ENCODE assay signal across 8 cellular contexts in genomic region chr1:236489710-236490377, GRCh38. TPM values are rescaled to one million over a fixed set of nuclear protein-coding genes. Genes with fewer than 3 reads are reported as not detected.
DNase-seq lines count a peak whose midpoint lies in the region; ATAC-seq and TF ChIP-seq lines count a peak whose summit lies in the region.

No MANE protein-coding gene starts in this region.

- no peak overlapping the region for H3K4me3 ChIP-seq in HEK293 (ENCODE audit: low read depth, low read length)
- H3K4me3 ChIP-seq in mammary epithelial cell (replicated peaks in 1 of 3; ENCODE audit: insufficient read depth in 1 of 3, low read depth in 2 of 3, low read length in 3 of 3): no peak overlapping the region
- no peak overlapping the region for H3K4me3 ChIP-seq in upper lobe of right lung

- DNase-seq in NCI-H1436 (lab: John Stamatoyannopoulos, UW) (peak; percentile 77), NCI-H1436 treated with DMSO at 0.1 percent for 48 hours (lab: John Stamatoyannopoulos, UW) (no peak), NCI-H526 treated with DMSO at 0.1 percent for 48 hours (lab: John Stamatoyannopoulos, UW) (peak; percentile 41), mammary epithelial cell (peak; percentile 41), left kidney (ENCODE audit: low read depth, low spot score) (peak; percentile 80), upper lobe of right lung (no peak), ecto neural progenitor cell (ENCODE audit: low spot score) (no peak)

- BruUV-seq in mammary epithelial cell (replicated peaks; lab: Mats Ljungman, UMichigan): TSS peak; percentile 82

- intact Hi-C loops in mammary epithelial cell (cut with micrococcal nuclease): loop anchor here (1.0 to 5.0 kb wide), 3 partner anchors 42 to 381 kb away; partner anchors contain the start of gene ERO1B
- intact Hi-C loops in upper lobe of right lung (cut with DNase I): loop anchor here (10.0 kb wide), 1 partner anchor 385 kb away; no protein-coding TSS in a partner anchor

- CTCF ChIA-PET in HEK293 (lab: Yijun Ruan, JAX) (interaction anchor here (0.6 to 3.2 kb wide), 18 partner anchors 9 to 384 kb away, joined by 3 to 37 read pairs (median 4); partner anchors contain the start of gene EDARADD), mammary epithelial cell (lab: Charles Lee; ENCODE audit: low non-redundant PET) (no interaction called here)

- WGBS in mammary epithelial cell (ENCODE audit: low coverage, missing lambda C conversion rate): 28% methylated on average over 11 of the region's 11 CpGs

- in situ Hi-C loops in mammary epithelial cell (cut with MboI; ENCODE audit: low sequenced_read_pairs in 2 of 2): loop anchor here (5.0 kb wide), 1 partner anchor 378 kb away; no protein-coding TSS in a partner anchor

- no peak overlapping the region for H3K4me2 ChIP-seq in mammary epithelial cell (ENCODE audit: insufficient read depth, low read depth, low read length)

- H4K20me1 ChIP-seq in mammary epithelial cell (ENCODE audit: insufficient read depth, low read length): no peaks in the 10 kb centered on the region

- H3K4me1 ChIP-seq in HEK293 (ENCODE audit: control insufficient read depth, insufficient read depth, low read length): no peaks in the 10 kb centered on the region; the same call in 1 of the 2 replicates
- H3K4me1 ChIP-seq in mammary epithelial cell (ENCODE audit: insufficient read depth, low read length): no peaks in the 10 kb centered on the region
- no peaks in the 10 kb centered on the region for H3K4me1 ChIP-seq in upper lobe of right lung

- POLR2A ChIA-PET in HEK293 (lab: Yijun Ruan, JAX): interaction anchor here (0.5 kb wide), 1 partner anchor 308 kb away, joined by 4 read pairs; no protein-coding TSS in a partner anchor

- no peaks in the 10 kb centered on the region for H3K36me3 ChIP-seq in HEK293 (ENCODE audit: control insufficient read depth in 2 of 2, insufficient read depth in 1 of 2, low read length in 2 of 2)
- H3K36me3 ChIP-seq in mammary epithelial cell (ENCODE audit: insufficient read depth, low read length): no peaks in the 10 kb centered on the region
- no peaks in the 10 kb centered on the region for H3K36me3 ChIP-seq in upper lobe of right lung

- dilution Hi-C loops in mammary epithelial cell (cut with HindIII; ENCODE audit: low sequenced_read_pairs): loop anchor here (10.0 kb wide), 1 partner anchor 145 kb away; no protein-coding TSS in a partner anchor

- H3K9ac ChIP-seq in mammary epithelial cell (ENCODE audit: insufficient read depth, low read length): no peak overlapping the region

- no peaks in the 10 kb centered on the region for H3K27me3 ChIP-seq in mammary epithelial cell (ENCODE audit: insufficient read depth, low read length)
- H3K27me3 ChIP-seq in upper lobe of right lung: no peaks in the 10 kb centered on the region

- H2AFZ ChIP-seq in mammary epithelial cell (ENCODE audit: low read depth, low read length): no peak overlapping the region

- TF ChIP-seq CTCF in HEK293 (tag by site-specific recombination; IDR thresholded peaks at IDR 0.05) (peak; percentile 37; the same call in 1 of the 2 replicates), mammary epithelial cell (conservative IDR thresholded peaks at IDR 0.05 in 1 of 2, IDR thresholded peaks at IDR 0.05 in 1 of 2; ENCODE audit: extremely low read depth in 1 of 2, insufficient read depth in 1 of 2, low read depth in 1 of 2, low read length in 2 of 2) (peak; percentile 41 to 52), upper lobe of right lung (IDR thresholded peaks at IDR 0.05) (peak; percentile 64)

- ATAC-seq in upper lobe of right lung: peak; percentile 80

- no peaks in the 10 kb centered on the region for H3K79me2 ChIP-seq in mammary epithelial cell (ENCODE audit: insufficient read depth, low read length)

- H3K9me3 ChIP-seq in HEK293 (ENCODE audit: control insufficient read depth, insufficient read depth, low read depth, low read length) (no peaks in the 10 kb centered on the region), mammary epithelial cell (replicated peaks; ENCODE audit: insufficient read depth, low read length) (no peaks in the 10 kb centered on the region), upper lobe of right lung (no peaks in the 10 kb centered on the region)

- H3K27ac ChIP-seq in HEK293 (ENCODE audit: extremely low read depth, low read depth, low read length) (no peak overlapping the region), mammary epithelial cell (ENCODE audit: insufficient read depth, low read depth, low read length) (no peak overlapping the region), upper lobe of right lung (no peak overlapping the region)

TF ChIP-seq in HEK293, 187 proteins besides CTCF, POLR2A, EP300 and RAD21 (continues in another document):
- TF ChIP-seq ZNF2 (tag by site-specific recombination; IDR thresholded peaks at IDR 0.05) (peak; percentile 67; the same call in 1 of the 2 replicates), ZNF280D (tag by site-specific recombination; IDR thresholded peaks at IDR 0.05) (no peak), ZNF654 (tag by site-specific recombination; IDR thresholded peaks at IDR 0.05; ENCODE audit: low read depth) (peak; percentile 79), ZNF660 (tag by site-specific recombination; IDR thresholded peaks at IDR 0.05) (peak; percentile 33; the same call in 1 of the 2 replicates), ZNF600 (tag by site-specific recombination; IDR thresholded peaks at IDR 0.05) (0 out of 2 replicates have a peak, but pooled peaks have one; percentile 10), HIC1 (tag by site-specific recombination; IDR thresholded peaks at IDR 0.05) (no peak), WT1 (tag by site-specific recombination; IDR thresholded peaks at IDR 0.05) (no peak), PRDM10 (tag by site-specific recombination; IDR thresholded peaks at IDR 0.05) (peak; percentile 64)

RNA-seq across cellular contexts. Expression of gene LGALS8, which starts 33.9 kb away (rescaled TPM):
- total RNA-seq in mammary epithelial cell: 10 to 100 TPM; 41.7 to 96.9 TPM
- 32.9 TPM for polyA plus RNA-seq in mammary epithelial cell
- 40.8 TPM for polyA minus RNA-seq in mammary epithelial cell
- total RNA-seq in upper lobe of right lung: 81.7 TPM

Comparison
In these comparisons a context has a peak if more than half of its experiments do, and no peak if none do; other contexts are left out.
1. DNase-seq: peak in NCI-H1436 (single experiment), NCI-H526 treated with DMSO at 0.1 percent for 48 hours (single experiment), mammary epithelial cell (single experiment) and left kidney (single experiment); none in NCI-H1436 treated with DMSO at 0.1 percent for 48 hours (single experiment), upper lobe of right lung (single experiment) and ecto neural progenitor cell (single experiment).
2. Peak in every context shown above with its lines, with median percentiles within 50 percentile points of each other: CTCF ChIP-seq.